Comparison of ENCODE assay signal across 28 cellular contexts in the genomic region with DNA sequence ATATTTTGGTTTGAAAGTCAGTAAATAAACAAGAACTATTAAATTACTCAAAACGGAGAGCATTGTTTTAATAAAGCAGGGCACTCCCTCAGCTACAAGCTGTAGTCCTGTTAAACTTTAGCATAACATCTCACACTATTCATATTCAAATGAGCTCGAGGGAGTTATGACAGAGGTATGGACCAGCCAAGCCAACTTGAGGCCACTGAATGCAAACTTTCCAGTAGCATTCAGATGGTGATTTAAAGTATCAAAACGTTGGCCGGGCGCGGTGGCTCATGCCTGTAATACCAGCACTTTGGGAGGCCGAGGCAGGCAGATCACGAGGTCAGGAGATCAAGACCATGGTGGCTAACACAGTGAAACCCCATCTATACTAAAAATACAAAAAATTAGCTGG.
"Had no signal": no experiment of that assay in that cellular context is flagged by ENCODE, and none has a peak within 500 bp of the region (broad histone marks: within the 10 kb centered on the region; RNA-seq: fewer than 3 reads in every experiment).

No MANE protein-coding gene starts in this region.

- FAIRE-seq: colon, endometrium, islet of Langerhans, keratinocyte had no signal

- DNase-seq: dermis blood vessel endothelial cell; dorsolateral prefrontal cortex; effector CD4-positive, alpha-beta T cell; effector memory CD4-positive, alpha-beta T cell; erythroblast; esophagus squamous epithelium; foreskin melanocyte; gastrocnemius medialis; glutamatergic neuron; head of caudate nucleus; heart right ventricle; hippocampal formation; left cardiac atrium; left lung; left ventricle myocardium superior; lower lobe of right lung; mesenchymal stem cell; mucosa of descending colon; naive B cell; naive thymus-derived CD8-positive, alpha-beta T cell had no signal

- H3K27me3 ChIP-seq: dorsolateral prefrontal cortex, esophagus squamous epithelium, gastrocnemius medialis, left lung had no signal

- H3K4me1 ChIP-seq: esophagus squamous epithelium, gastrocnemius medialis, left lung, lower lobe of right lung had no signal

- H3K27ac Mint-ChIP-seq: mesothelial cell of epicardium; naive B cell; naive thymus-derived CD8-positive, alpha-beta T cell had no signal

- H3K4me3 ChIP-seq: coronary artery, dorsolateral prefrontal cortex, esophagus squamous epithelium, gastrocnemius medialis, heart right ventricle, left lung, lower lobe of right lung, mucosa of descending colon had no signal

- H3K36me3 ChIP-seq: esophagus squamous epithelium, gastrocnemius medialis, heart right ventricle, left lung, lower lobe of right lung had no signal

- H3K36me3 Mint-ChIP-seq: mesothelial cell of epicardium; naive B cell; naive thymus-derived CD8-positive, alpha-beta T cell had no signal

- H3K27ac ChIP-seq: coronary artery, dorsolateral prefrontal cortex, epithelial cell of prostate, esophagus squamous epithelium, gastrocnemius medialis, heart right ventricle, left lung, lower lobe of right lung had no signal

- H3K4me1 Mint-ChIP-seq: mesothelial cell of epicardium; naive B cell; naive thymus-derived CD8-positive, alpha-beta T cell had no signal

- H3K4me3 Mint-ChIP-seq: mesothelial cell of epicardium; naive B cell; naive thymus-derived CD8-positive, alpha-beta T cell had no signal

- H3K9me3 ChIP-seq: esophagus squamous epithelium, gastrocnemius medialis, lower lobe of right lung had no signal

- H3K27me3 Mint-ChIP-seq: naive B cell had no signal

- ATAC-seq: esophagus mucosa; gastrocnemius medialis; heart right ventricle; left cardiac atrium; left lung; left ventricle myocardium superior; lower lobe of right lung; mucosa of descending colon; naive thymus-derived CD8-positive, alpha-beta T cell had no signal

- H3K9me3 Mint-ChIP-seq: mesothelial cell of epicardium had no signal
